In the genomic region with DNA sequence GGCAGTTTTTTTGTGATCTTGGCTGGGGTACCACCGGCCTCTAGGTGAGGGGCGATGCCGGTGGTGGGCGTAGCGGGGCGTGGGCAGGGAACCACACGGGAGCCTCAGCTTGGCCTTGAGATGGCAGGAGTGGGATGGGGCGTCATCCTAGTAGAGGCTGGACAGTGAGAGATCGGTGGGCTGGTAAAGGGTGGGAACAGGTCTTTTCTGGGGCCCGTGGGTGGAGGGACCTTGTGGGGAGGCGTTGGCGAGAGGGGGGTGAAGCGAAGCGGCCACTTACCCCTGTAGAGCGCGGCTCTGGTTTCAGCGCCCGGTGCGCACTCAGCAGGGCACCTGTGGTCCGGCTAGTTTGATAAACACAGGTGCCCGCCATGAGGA, we compare ENCODE assay signal across 8 cellular contexts. TPM values are rescaled to one million over a fixed set of nuclear protein-coding genes. Genes with fewer than 3 reads are reported as not detected.
DNase-seq lines count a peak whose midpoint lies in the region; ATAC-seq and TF ChIP-seq lines count a peak whose summit lies in the region.

No MANE protein-coding gene starts in this region.

- 24 to 38% (median 36%) methylated on average over 21 of the region's 21 CpGs for WGBS in spleen, 5 donors

- DNase-seq in H7 (no peak), right atrium auricular region (ENCODE audit: low spot score) (no peak), spleen (no peak), OCI-M2 (lab: John Stamatoyannopoulos, UW; ENCODE audit: unreplicated experiment) (no peak), SKM-1 (lab: John Stamatoyannopoulos, UW; ENCODE audit: unreplicated experiment) (no peak)
- DNase-seq in stimulated activated CD4-positive, alpha-beta T cell treated with anti-CD3 and anti-CD28 coated beads, Interleukin-15, amount 100 ng/mL, for 24 hours, result no peak

- no peaks in the 10 kb centered on the region for H3K9me3 ChIP-seq in right atrium auricular region
- no peaks in the 10 kb centered on the region for H3K9me3 ChIP-seq in spleen

- no peaks in the 10 kb centered on the region for H3K27me3 ChIP-seq in H7 (ENCODE audit: control insufficient read depth, insufficient read depth, low read length)
- H3K27me3 ChIP-seq in right atrium auricular region, result no peaks in the 10 kb centered on the region
- H3K27me3 ChIP-seq in spleen (replicated peaks in 1 of 7), result peaks cover 0 to 6% (median 0%) of the 10 kb centered on the region in 7 donors

- peak overlapping the region; percentile 53 for H3K4me3 ChIP-seq in H7 (ENCODE audit: insufficient read depth, low read depth, low read length)
- H3K4me3 ChIP-seq in right atrium auricular region, result peak overlapping the region; percentile 28 to 45
- H3K4me3 ChIP-seq in spleen, result peak overlapping the region; percentile 23 to 72 (median 30)

- no peak for TF ChIP-seq POLR2A in spleen (IDR thresholded peaks at IDR 0.05)

- ATAC-seq in HG03095 (IDR thresholded peaks at IDR 0.05; ENCODE audit: unreplicated experiment), result no peak

- H3K36me3 ChIP-seq in H7 (replicated peaks; ENCODE audit: control insufficient read depth, insufficient read depth, low read length) (no peaks in the 10 kb centered on the region), right atrium auricular region (no peaks in the 10 kb centered on the region), spleen (peaks cover 0 to 12% (median 0%) of the 10 kb centered on the region in 6 donors)

- intact Hi-C loops in spleen (cut with DNase I; ENCODE audit: low total_unique reads), result no loop called here

- H3K27ac ChIP-seq in VCaP (peak overlapping the region; percentile 59), right atrium auricular region (peak overlapping the region; percentile 14 to 34), spleen (peak overlapping the region in 7 of 8 donors; percentile 51 to 79 (median 65))

- H3K4me1 ChIP-seq in right atrium auricular region (peaks cover 0 to 31% of the 10 kb centered on the region in 2 donors), spleen (peaks cover 25 to 79% (median 42%) of the 10 kb centered on the region in 6 donors)

- no peak for TF ChIP-seq CTCF in VCaP (conservative IDR thresholded peaks at IDR 0.05)
- no peak for TF ChIP-seq CTCF in right atrium auricular region (IDR thresholded peaks at IDR 0.05)
- TF ChIP-seq CTCF in spleen (IDR thresholded peaks at IDR 0.05 in 8 of 11, conservative IDR thresholded peaks at IDR 0.05 in 3 of 11), result no peak

RNA-seq across cellular contexts. Expression of a gene that starts 12.0 kb away (rescaled TPM):
- total RNA-seq in H7 (2014; rRNA removed; shearing (Covaris generic)), result 23.4 and 26.0 TPM in 2 replicates
- total RNA-seq in right atrium auricular region (10 to 100 TPM in 1 of 2 donors, 1 to 10 TPM in 1; 6.2 to 17.7 TPM), spleen (10 to 100 TPM; 42.1 to 95.6 (median 68.1) TPM)
- 10 to 100 TPM in 2 of 3 donors, 1 to 10 TPM in 1; 9.9 to 37.9 (median 20.0) TPM for polyA plus RNA-seq in spleen

RNA-seq across cellular contexts. Expression of a gene that starts 53.0 kb away (rescaled TPM):
- 45.9 and 50.5 TPM in 2 replicates for total RNA-seq in H7 (2014; rRNA removed; shearing (Covaris generic))
- total RNA-seq in right atrium auricular region (1 to 10 TPM; 6.5 to 8.6 TPM), spleen (10 to 100 TPM; 22.6 to 34.4 (median 28.3) TPM)
- 10 to 100 TPM; 14.9 to 32.2 (median 20.6) TPM for polyA plus RNA-seq in spleen
